Comparison of ENCODE assay signal across 8 cellular contexts in the genomic region with DNA sequence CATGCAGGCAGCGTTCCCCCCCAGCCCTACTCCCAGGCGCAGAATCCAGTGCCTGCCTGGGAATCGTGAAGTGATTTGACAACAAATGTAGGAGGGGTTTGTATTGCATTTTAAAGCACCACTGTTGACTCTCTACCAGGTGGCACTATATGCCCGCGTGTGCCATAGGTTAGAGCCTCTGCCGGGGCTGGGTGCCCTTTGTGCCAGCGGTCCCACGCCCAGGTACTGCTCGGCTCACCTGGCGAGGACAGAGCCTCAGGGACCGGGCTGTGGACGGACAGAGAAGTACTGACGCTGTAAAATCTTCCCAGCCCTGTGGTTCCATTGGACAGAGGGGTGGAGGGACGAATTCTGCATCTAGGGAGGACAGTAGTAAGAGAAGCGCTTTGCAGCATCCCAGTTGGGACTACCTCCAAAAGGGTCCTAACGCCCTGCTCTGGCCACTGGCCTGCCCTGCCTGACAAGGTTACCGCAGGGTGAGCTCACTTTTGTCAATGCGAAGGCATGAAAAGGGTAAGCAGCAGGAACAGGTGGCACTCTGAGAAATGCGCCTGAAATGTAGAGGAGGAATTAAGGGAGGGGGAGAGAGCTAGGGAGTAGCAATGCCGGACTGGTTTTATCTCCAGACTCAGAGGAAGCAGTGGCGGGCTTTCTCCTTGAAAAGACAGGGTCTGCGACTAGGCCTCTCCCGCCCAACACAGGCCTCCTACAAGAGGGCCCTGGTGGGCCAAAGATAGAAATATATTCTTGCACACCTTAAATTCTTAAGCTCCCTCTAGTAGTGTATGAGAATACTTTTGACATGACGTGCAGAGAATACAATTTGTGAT. TPM values are rescaled to one million over a fixed set of nuclear protein-coding genes. Genes with fewer than 3 reads are reported as not detected.
DNase-seq lines count a peak whose midpoint lies in the region; ATAC-seq and TF ChIP-seq lines count a peak whose summit lies in the region.

No MANE protein-coding gene starts in this region.

- no peaks in the 10 kb centered on the region for H3K9me3 ChIP-seq in parathyroid adenoma (ENCODE audit: control insufficient read depth, low read length)

- H2AFZ ChIP-seq in parathyroid adenoma, result peak overlapping the region; percentile 95

- no peaks in the 10 kb centered on the region for H3K27me3 ChIP-seq in BJ (ENCODE audit: control insufficient read depth, insufficient read depth, low read length)
- H3K27me3 ChIP-seq in parathyroid adenoma (ENCODE audit: control insufficient read depth, insufficient read depth, low read length), result peaks cover 2% of the 10 kb centered on the region

- H3K36me3 ChIP-seq in BJ (ENCODE audit: control insufficient read depth, insufficient read depth, low read length) (no peaks in the 10 kb centered on the region), parathyroid adenoma (ENCODE audit: control insufficient read depth, insufficient read depth, low read length) (no peaks in the 10 kb centered on the region)

- H3K9ac ChIP-seq in parathyroid adenoma, result no peak overlapping the region

- CTCF ChIA-PET in BJ (lab: Yijun Ruan, JAX), result no interaction called here

- TF ChIP-seq CTCF in BJ (IDR thresholded peaks at IDR 0.05; ENCODE audit: insufficient read depth, low read depth, low read length) (0 out of 2 replicates have a peak, but pooled peaks have one; percentile 2), fibroblast of pulmonary artery (IDR thresholded peaks at IDR 0.05; ENCODE audit: low read length, missing control alignments) (no peak), parathyroid adenoma (IDR thresholded peaks at IDR 0.05) (peak; percentile 18)

- H3K4me1 ChIP-seq in parathyroid adenoma, result peaks cover 3% of the 10 kb centered on the region

- DNase-seq in BJ (ENCODE audit: low read depth) (no peak), SHP77 treated with DMSO at 0.1 percent for 48 hours (lab: John Stamatoyannopoulos, UW) (peak; percentile 81), fibroblast of pulmonary artery (ENCODE audit: low read depth) (peak; percentile 10), Kasumi-1 (lab: John Stamatoyannopoulos, UW) (no peak)
- DNase-seq in stimulated activated CD8-positive, alpha-beta memory T cell treated with anti-CD3 and anti-CD28 coated beads, Interleukin-4, amount 100 ng/mL, for 48 hours, result no peak

- H3K27ac ChIP-seq in parathyroid adenoma, result peak overlapping the region; percentile 79

- POLR2A ChIA-PET in BJ (lab: Charles Lee), result no interaction called here

- ATAC-seq in HG03354 (IDR thresholded peaks at IDR 0.05; ENCODE audit: poor library complexity, severe bottlenecking, unreplicated experiment), result peak; percentile 30
- ATAC-seq in GM19395 (IDR thresholded peaks at IDR 0.05; ENCODE audit: unreplicated experiment), result no peak

- no peaks in the 10 kb centered on the region for H3K79me2 ChIP-seq in parathyroid adenoma

- peak overlapping the region; percentile 95 for H3K4me3 ChIP-seq in BJ (ENCODE audit: low read depth, low read length)
- peak overlapping the region; percentile 61 for H3K4me3 ChIP-seq in fibroblast of pulmonary artery (replicated peaks; ENCODE audit: low read depth, low read length)
- peak overlapping the region; percentile 48 for H3K4me3 ChIP-seq in parathyroid adenoma (ENCODE audit: low read depth, low read length)

- peak overlapping the region; percentile 72 for H3K4me2 ChIP-seq in parathyroid adenoma (ENCODE audit: low read length)

RNA-seq across cellular contexts. Expression of a gene that starts 0.9 kb away (rescaled TPM):
- 6.0 and 11.0 TPM in 2 replicates for polyA plus RNA-seq in BJ (2011; rRNA removed)
- 23.0 and 26.9 TPM in 2 replicates for polyA minus RNA-seq in BJ (2011; rRNA and poly(A)+ RNA removed)

Comparison
In these comparisons a context has a peak if more than half of its experiments do, and no peak if none do; other contexts are left out.
1. DNase-seq: peak in SHP77 treated with DMSO at 0.1 percent for 48 hours (single experiment) and fibroblast of pulmonary artery (single experiment); none in BJ (single experiment), stimulated activated CD8-positive, alpha-beta memory T cell treated with anti-CD3 and anti-CD28 coated beads, Interleukin-4, amount 100 ng/mL, for 48 hours (single experiment) and Kasumi-1 (0 of 2).
2. Peak in every context shown above with its lines, with median percentiles within 50 percentile points of each other: H3K4me3 ChIP-seq.